ENCODE assay signal across 8 cellular contexts in the genomic region with DNA sequence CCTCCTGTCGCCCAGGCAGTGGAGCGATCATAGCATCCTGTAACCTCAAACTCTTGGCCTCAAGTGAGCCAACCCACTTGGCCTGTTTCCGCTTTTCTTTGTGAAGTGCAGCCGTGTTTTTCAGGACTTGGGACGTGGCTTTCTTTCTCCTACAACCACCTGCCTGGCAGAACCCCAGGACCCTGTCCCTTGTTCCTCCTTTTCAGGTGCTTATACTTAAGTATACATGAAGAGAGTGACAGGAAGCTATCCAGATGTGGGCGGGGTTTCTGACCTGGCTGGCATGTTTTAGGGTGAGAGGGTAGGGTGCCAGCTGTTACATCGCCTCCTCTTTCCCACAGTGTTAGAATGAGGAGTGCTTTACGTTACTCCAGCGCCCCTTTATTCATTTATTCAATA. TPM values are rescaled to one million over a fixed set of nuclear protein-coding genes. Genes with fewer than 3 reads are reported as not detected.
A peak's percentile ranks its signal among the peaks of the same experiment; 100 is the strongest.
DNase-seq lines count a peak whose midpoint lies in the region; TF ChIP-seq lines count a peak whose summit lies in the region.

No MANE protein-coding gene starts in this region.

- no peak overlapping the region for H3K14ac ChIP-seq in trophoblast cell (ENCODE audit: low read length)

- intact Hi-C loops in esophagus muscularis mucosa (cut with DNase I): loop anchor here (5.0 kb wide), 1 partner anchor 44 kb away; a partner anchor contains a TSS

- peaks cover 49% of the 10 kb centered on the region for H3K9me3 ChIP-seq in OCI-LY3 (ENCODE audit: insufficient read depth, low read length)
- peaks cover 11 to 83% (median 80%) of the 10 kb centered on the region in 4 donors for H3K9me3 ChIP-seq in esophagus muscularis mucosa
- peaks cover 10% of the 10 kb centered on the region for H3K9me3 ChIP-seq in trophoblast cell (ENCODE audit: insufficient read depth, low read depth, low read length)

- peaks cover 56% of the 10 kb centered on the region for H3K36me3 ChIP-seq in OCI-LY3 (replicated peaks; ENCODE audit: low read depth, low read length)
- peaks cover 37 to 48% (median 44%) of the 10 kb centered on the region in 4 donors for H3K36me3 ChIP-seq in esophagus muscularis mucosa
- peaks cover 15 to 20% of the 10 kb centered on the region in 2 experiments for H3K36me3 ChIP-seq in trophoblast cell (ENCODE audit: control insufficient read depth in 1 of 2, insufficient read depth in 2 of 2, low read length in 2 of 2)

- H2BK12ac ChIP-seq in trophoblast cell (ENCODE audit: low read length): peak overlapping the region; percentile 68

- POLR2A ChIA-PET in GM10248 (lab: Yijun Ruan, JAX): no interaction called here

- peak overlapping the region; percentile 64 for H3K4me2 ChIP-seq in OCI-LY3 (ENCODE audit: low read length)
- H3K4me2 ChIP-seq in trophoblast cell (ENCODE audit: low read length): peak overlapping the region; percentile 60

- H3K18ac ChIP-seq in trophoblast cell (ENCODE audit: low read length): peak overlapping the region; percentile 18

- H4K20me1 ChIP-seq in OCI-LY3 (ENCODE audit: insufficient read depth, low read length): no peaks in the 10 kb centered on the region

- H3K4me1 ChIP-seq in OCI-LY3 (ENCODE audit: low read length) (peaks cover 19% of the 10 kb centered on the region), esophagus muscularis mucosa (peaks cover 11 to 19% (median 15%) of the 10 kb centered on the region in 4 donors), trophoblast cell (ENCODE audit: control insufficient read depth in 1 of 2, insufficient read depth in 2 of 2, low read length in 2 of 2) (peaks cover 4 to 6% of the 10 kb centered on the region in 2 experiments)

- 59% methylated on average over 8 of the region's 9 CpGs for WGBS in esophagus muscularis mucosa
- WGBS in trophoblast cell (ENCODE audit: extremely low coverage, insufficient coverage, insufficient read length): no CpG with 5 or more reads among the region's 9 CpGs

- CTCF ChIA-PET in GM10248 (lab: Yijun Ruan, JAX): interaction anchor here (0.7 to 0.9 kb wide), 2 partner anchors 96 to 100 kb away, joined by 3 to 4 read pairs; a partner anchor contains a TSS

- H3K4ac ChIP-seq in trophoblast cell (ENCODE audit: low read depth, low read length): peak overlapping the region; percentile 77

- H2AK5ac ChIP-seq in trophoblast cell (ENCODE audit: low read length): peak overlapping the region; percentile 29

- no peak for TF ChIP-seq EP300 in esophagus muscularis mucosa (IDR thresholded peaks at IDR 0.05)

- H3K27me3 ChIP-seq in OCI-LY3 (ENCODE audit: low read depth, low read length) (no peaks in the 10 kb centered on the region), esophagus muscularis mucosa (no peaks in the 10 kb centered on the region), trophoblast cell (ENCODE audit: insufficient read depth, low read length) (no peaks in the 10 kb centered on the region)

- H4K91ac ChIP-seq in trophoblast cell (ENCODE audit: low read depth, low read length): no peak overlapping the region

- TF ChIP-seq POLR2A in esophagus muscularis mucosa (IDR thresholded peaks at IDR 0.05; ENCODE audit: low read depth): no peak

- no peak overlapping the region for H2BK5ac ChIP-seq in trophoblast cell (ENCODE audit: low read depth, low read length, poor library complexity)

- peak overlapping the region; percentile 21 for H4K12ac ChIP-seq in trophoblast cell (ENCODE audit: low read depth, low read length)

- H3K79me2 ChIP-seq in OCI-LY3 (ENCODE audit: low read length): peaks cover 12% of the 10 kb centered on the region
- peaks cover 9% of the 10 kb centered on the region for H3K79me2 ChIP-seq in trophoblast cell (ENCODE audit: control insufficient read depth, insufficient read depth, low read length, poor library complexity)

- H3K23ac ChIP-seq in trophoblast cell (ENCODE audit: low read length): no peak overlapping the region

- TF ChIP-seq CTCF in OCI-LY3 (IDR thresholded peaks at IDR 0.05; ENCODE audit: low read depth, low read length): no peak
- TF ChIP-seq CTCF in esophagus muscularis mucosa (IDR thresholded peaks at IDR 0.05): no peak
- TF ChIP-seq CTCF in GM10248 (IDR thresholded peaks at IDR 0.05; ENCODE audit: control extremely low read depth, extremely low read depth, low read depth, missing control alignments): no peak

- H2AFZ ChIP-seq in OCI-LY3 (ENCODE audit: low read depth, low read length) (no peak overlapping the region), trophoblast cell (ENCODE audit: insufficient read depth, low read length, poor library complexity) (no peak overlapping the region)

- H3K4me3 ChIP-seq in OCI-LY3 (ENCODE audit: low read length) (peak overlapping the region; percentile 88), esophagus muscularis mucosa (peak overlapping the region; percentile 75 to 89 (median 82)), trophoblast cell (ENCODE audit: low read depth, low read length) (peak overlapping the region; percentile 47)

- H2BK120ac ChIP-seq in trophoblast cell (ENCODE audit: insufficient read depth, low read length, poor library complexity): no peak overlapping the region

- H3K9ac ChIP-seq in OCI-LY3 (ENCODE audit: low read length): no peak overlapping the region
- peak overlapping the region; percentile 31 for H3K9ac ChIP-seq in trophoblast cell (ENCODE audit: low read length)

- peak; percentile 12 for DNase-seq in EL
- DNase-seq in esophagus muscularis mucosa (ENCODE audit: extremely low spot score): no peak
- DNase-seq in trophoblast cell: no peak
- DNase-seq in GDM1 (lab: John Stamatoyannopoulos, UW): no peak
- no peak for DNase-seq in GM10248 (ENCODE audit: extremely low spot score)
- no peak for DNase-seq in NOMO-1 (lab: John Stamatoyannopoulos, UW; ENCODE audit: unreplicated experiment in 2 of 2)
- DNase-seq in H4 (ENCODE audit: low spot score): no peak

- H4K8ac ChIP-seq in trophoblast cell (ENCODE audit: low read depth, low read length): peak overlapping the region; percentile 74

- H3K79me1 ChIP-seq in trophoblast cell (ENCODE audit: low read length): peaks cover 9% of the 10 kb centered on the region

- H3K27ac ChIP-seq in OCI-LY3 (ENCODE audit: low read length) (no peak overlapping the region), esophagus muscularis mucosa (replicated peaks in 1 of 4) (peak overlapping the region; percentile 96 to 99 (median 97)), trophoblast cell (ENCODE audit: low read depth, low read length) (no peak overlapping the region)

RNA-seq across cellular contexts. Expression of a gene that starts 0.7 kb away (rescaled TPM):
- total RNA-seq in esophagus muscularis mucosa: 10 to 100 TPM; 12.0 to 13.8 (median 13.1) TPM
- 11.6 and 11.9 TPM in 2 replicates for polyA plus RNA-seq in trophoblast cell (2013)
- 9.8 and 17.0 TPM in 2 replicates for total RNA-seq in H4 (2014; rRNA removed; shearing (Covaris generic))

RNA-seq across cellular contexts. Expression of a gene that starts 44.1 kb away (rescaled TPM):
- total RNA-seq in esophagus muscularis mucosa: 10 to 100 TPM; 19.5 to 21.2 (median 20.7) TPM
- polyA plus RNA-seq in trophoblast cell (2013): 15.5 and 16.0 TPM in 2 replicates
- total RNA-seq in H4 (2014; rRNA removed; shearing (Covaris generic)): 7.6 and 9.0 TPM in 2 replicates

RNA-seq across cellular contexts. Expression of a gene that starts 48.7 kb away (rescaled TPM):
- 1 to 10 TPM; 1.8 to 4.6 (median 2.6) TPM for total RNA-seq in esophagus muscularis mucosa
- polyA plus RNA-seq in trophoblast cell (2013): 0.51 TPM in 2 replicates
- 0.43 and 0.47 TPM in 2 replicates for total RNA-seq in H4 (2014; rRNA removed; shearing (Covaris generic))

RNA-seq across cellular contexts. Expression of a gene that starts 49.0 kb away (rescaled TPM):
- 10 to 100 TPM in 2 of 4 donors, 1 to 10 TPM in 2; 3.4 to 15.4 (median 9.7) TPM for total RNA-seq in esophagus muscularis mucosa
- polyA plus RNA-seq in trophoblast cell (2013): 4.3 and 4.5 TPM in 2 replicates
- 1.4 and 3.0 TPM in 2 replicates for total RNA-seq in H4 (2014; rRNA removed; shearing (Covaris generic))

Comparison
In these comparisons a context has a peak if more than half of its experiments do, and no peak if none do; other contexts are left out.
1. H3K27ac ChIP-seq: peak in esophagus muscularis mucosa (4 of 4); none in OCI-LY3 (single experiment) and trophoblast cell (single experiment).
2. Peak in every context shown above with its lines, with median percentiles within 50 percentile points of each other: H3K4me3 ChIP-seq.